In genomic region chr4:140185725-140186124, GRCh38 we compare ENCODE assay signal across 13 cellular contexts. TPM values are rescaled to one million over a fixed set of nuclear protein-coding genes. Genes with fewer than 3 reads are reported as not detected.
DNase-seq lines count a peak whose midpoint lies in the region; ATAC-seq and TF ChIP-seq lines count a peak whose summit lies in the region.
"Had no signal": no experiment of that assay in that cellular context is flagged by ENCODE, and none has a peak within 500 bp of the region (broad histone marks: within the 10 kb centered on the region; RNA-seq: fewer than 3 reads in every experiment).

No MANE protein-coding gene starts in this region.

- H3K4me1 ChIP-seq in CD8-positive, alpha-beta memory T cell (ENCODE audit: insufficient read depth, low read length): no peaks in the 10 kb centered on the region
- H3K4me1 ChIP-seq: BLaER1 treated with 17β-estradiol and CSF1 and Interleukin-3, amounts not matched to agents 10 nM and 100 nM had no signal

- no peaks in the 10 kb centered on the region for H3K36me3 ChIP-seq in CD8-positive, alpha-beta memory T cell (ENCODE audit: insufficient read depth, low read length)
- H3K36me3 ChIP-seq: BLaER1 treated with 17β-estradiol and CSF1 and Interleukin-3, amounts not matched to agents 10 nM and 100 nM had no signal

- H3K4me3 Mint-ChIP-seq in nephron: no peak overlapping the region
- no peak overlapping the region for H3K4me3 Mint-ChIP-seq in stimulated activated naive CD8-positive, alpha-beta T cell treated with anti-CD3 and anti-CD28 coated beads, Interleukin-15, amount 100 ng/mL, for 72 hours
- H3K4me3 Mint-ChIP-seq in CD8-positive, alpha-beta memory T cell: no peak overlapping the region

- no peaks in the 10 kb centered on the region for H3K9me3 Mint-ChIP-seq in nephron
- no peaks in the 10 kb centered on the region for H3K9me3 Mint-ChIP-seq in stimulated activated naive CD8-positive, alpha-beta T cell treated with anti-CD3 and anti-CD28 coated beads, Interleukin-15, amount 100 ng/mL, for 72 hours
- no peaks in the 10 kb centered on the region for H3K9me3 Mint-ChIP-seq in CD8-positive, alpha-beta memory T cell

- no peak for ATAC-seq in stimulated activated naive CD8-positive, alpha-beta T cell treated with anti-CD3 and anti-CD28 coated beads, Interleukin-15, amount 100 ng/mL, for 72 hours

- peaks cover 26% of the 10 kb centered on the region for H3K4me1 Mint-ChIP-seq in nephron
- no peaks in the 10 kb centered on the region for H3K4me1 Mint-ChIP-seq in stimulated activated naive CD8-positive, alpha-beta T cell treated with anti-CD3 and anti-CD28 coated beads, Interleukin-15, amount 100 ng/mL, for 72 hours
- H3K4me1 Mint-ChIP-seq in CD8-positive, alpha-beta memory T cell: no peaks in the 10 kb centered on the region

- H3K27me3 ChIP-seq in CD8-positive, alpha-beta memory T cell (ENCODE audit: insufficient read depth, low read length, poor library complexity, severe bottlenecking): no peaks in the 10 kb centered on the region
- H3K27me3 ChIP-seq: BLaER1 treated with 17β-estradiol and CSF1 and Interleukin-3, amounts not matched to agents 10 nM and 100 nM had no signal

- no peak overlapping the region for H3K4me3 ChIP-seq in CD8-positive, alpha-beta memory T cell (ENCODE audit: low read length)
- H3K4me3 ChIP-seq: BLaER1 treated with 17β-estradiol and CSF1 and Interleukin-3, amounts not matched to agents 10 nM and 100 nM had no signal

- no peaks in the 10 kb centered on the region for H3K36me3 Mint-ChIP-seq in nephron (ENCODE audit: low read depth)
- H3K36me3 Mint-ChIP-seq in CD8-positive, alpha-beta memory T cell: no peaks in the 10 kb centered on the region

- H3K9me3 ChIP-seq in CD8-positive, alpha-beta memory T cell (ENCODE audit: low read length): no peaks in the 10 kb centered on the region
- H3K9me3 ChIP-seq: BLaER1 treated with 17β-estradiol and CSF1 and Interleukin-3, amounts not matched to agents 10 nM and 100 nM had no signal

- H3K27ac ChIP-seq in CD8-positive, alpha-beta memory T cell (ENCODE audit: low read depth, low read length): no peak overlapping the region
- H3K27ac ChIP-seq: BLaER1 treated with 17β-estradiol and CSF1 and Interleukin-3, amounts not matched to agents 10 nM and 100 nM had no signal

- POLR2A ChIA-PET in CD8-positive, alpha-beta memory T cell (lab: Charles Lee): no interaction called here

- DNase-seq in NCI-H1092 treated with DMSO at 0.1 percent for 48 hours (lab: John Stamatoyannopoulos, UW) (peak; percentile 37), NCI-H1092 (lab: John Stamatoyannopoulos, UW) (no peak), NCI-H1417 (lab: John Stamatoyannopoulos, UW) (peak in 2 of 3 experiments; percentile 64 to 85), NCI-H69 (lab: John Stamatoyannopoulos, UW) (peak; percentile 79), occipital lobe (lab: John Stamatoyannopoulos, UW) (no peak)
- no peak for DNase-seq in stimulated activated naive CD8-positive, alpha-beta T cell treated with anti-CD3 and anti-CD28 coated beads, Interleukin-15, amount 100 ng/mL, for 72 hours
- DNase-seq in CD8-positive, alpha-beta memory T cell: no peak
- DNase-seq: 8988T, NCI-H2029 treated with DMSO at 0.1 percent for 48 hours, NCI-H82, SHP77 treated with DMSO at 0.1 percent for 48 hours had no signal

- H3K27me3 Mint-ChIP-seq in nephron (ENCODE audit: low read depth): no peaks in the 10 kb centered on the region
- no peaks in the 10 kb centered on the region for H3K27me3 Mint-ChIP-seq in stimulated activated naive CD8-positive, alpha-beta T cell treated with anti-CD3 and anti-CD28 coated beads, Interleukin-15, amount 100 ng/mL, for 72 hours
- H3K27me3 Mint-ChIP-seq in CD8-positive, alpha-beta memory T cell: peaks cover 4 to 11% of the 10 kb centered on the region in 2 donors

- no peak for TF ChIP-seq CTCF in nephron (IDR thresholded peaks at IDR 0.05; ENCODE audit: unreplicated experiment in 3 of 3)

- CTCF ChIA-PET in CD8-positive, alpha-beta memory T cell (lab: Charles Lee): interaction anchor here (0.9 kb wide), 1 partner anchor 67 kb away, joined by 3 read pairs; no protein-coding TSS in a partner anchor

- peak overlapping the region in 2 of 3 experiments; percentile 10 to 61 for H3K27ac Mint-ChIP-seq in nephron
- peak overlapping the region in 1 of 2 donors; percentile 11 for H3K27ac Mint-ChIP-seq in stimulated activated naive CD8-positive, alpha-beta T cell treated with anti-CD3 and anti-CD28 coated beads, Interleukin-15, amount 100 ng/mL, for 72 hours
- peak overlapping the region in 1 of 8 donors; percentile 25 for H3K27ac Mint-ChIP-seq in CD8-positive, alpha-beta memory T cell

RNA-seq across cellular contexts. Expression of gene MAML3, which starts 31.7 kb away (rescaled TPM):
- under 1 TPM; 0.44 to 0.57 TPM for total RNA-seq in CD8-positive, alpha-beta memory T cell
- polyA plus RNA-seq in CD8-positive, alpha-beta memory T cell: 0.52 TPM
- total RNA-seq in occipital lobe: 4.4 TPM

Comparison
In these comparisons a context has a peak if more than half of its experiments do, and no peak if none do; other contexts are left out.
1. DNase-seq: peak in NCI-H1092 treated with DMSO at 0.1 percent for 48 hours (single experiment), NCI-H1417 (2 of 3) and NCI-H69 (single experiment); none in NCI-H1092 (single experiment), stimulated activated naive CD8-positive, alpha-beta T cell treated with anti-CD3 and anti-CD28 coated beads, Interleukin-15, amount 100 ng/mL, for 72 hours (0 of 2), CD8-positive, alpha-beta memory T cell (0 of 5) and occipital lobe (single experiment).